11 cellular contexts compared by ENCODE assay signal in genomic region chr9:127847155-127847463, GRCh38. TPM values are rescaled to one million over a fixed set of nuclear protein-coding genes. Genes with fewer than 3 reads are reported as not detected.
DNase-seq lines count a peak whose midpoint lies in the region; TF ChIP-seq lines count a peak whose summit lies in the region.
"Had no signal": no experiment of that assay in that cellular context is flagged by ENCODE, and none has a peak within 500 bp of the region (broad histone marks: within the 10 kb centered on the region; RNA-seq: fewer than 3 reads in every experiment).

No MANE protein-coding gene starts in this region.

- peak overlapping the region in 4 of 11 experiments; percentile 31 to 56 (median 48); a peak in 6 of 22 replicates for H3K27ac ChIP-seq in BLaER1 treated with 17β-estradiol and CSF1 and Interleukin-3, amounts not matched to agents 10 nM and 100 nM
- peak overlapping the region; percentile 94 for H3K27ac ChIP-seq in WERI-Rb-1
- peak overlapping the region; percentile 44 to 51 for H3K27ac ChIP-seq in prostate gland
- H3K27ac ChIP-seq: neutrophil, PC-9, VCaP had no signal

- TF ChIP-seq POLR2A in prostate gland (IDR thresholded peaks at IDR 0.05) = no peak

- H3K4me1 ChIP-seq in BLaER1 treated with 17β-estradiol and CSF1 and Interleukin-3, amounts not matched to agents 10 nM and 100 nM = peaks cover 27 to 78% (median 32%) of the 10 kb centered on the region in 10 experiments
- H3K4me1 ChIP-seq in prostate gland (replicated peaks) = no peaks in the 10 kb centered on the region

- peaks cover 24 to 34% (median 28%) of the 10 kb centered on the region in 11 experiments for H3K9me3 ChIP-seq in BLaER1 treated with 17β-estradiol and CSF1 and Interleukin-3, amounts not matched to agents 10 nM and 100 nM (replicated peaks in 1 of 11)
- H3K9me3 ChIP-seq in WERI-Rb-1 (ENCODE audit: severe bottlenecking) (peaks cover 26% of the 10 kb centered on the region), prostate gland (no peaks in the 10 kb centered on the region)
- H3K9me3 ChIP-seq: neutrophil had no signal

- WGBS in prostate gland = 69% methylated on average over 6 of the region's 6 CpGs

- peaks cover 0 to 73% (median 35%) of the 10 kb centered on the region in 11 experiments; a peak in 15 of 22 replicates for H4K20me1 ChIP-seq in BLaER1 treated with 17β-estradiol and CSF1 and Interleukin-3, amounts not matched to agents 10 nM and 100 nM

- H3K9ac ChIP-seq in BLaER1 treated with 17β-estradiol and CSF1 and Interleukin-3, amounts not matched to agents 10 nM and 100 nM = peak overlapping the region in 6 of 11 experiments; percentile 11 to 60 (median 36); a peak in 5 of 22 replicates

- intact Hi-C loops in prostate gland (cut with DNase I) = no loop called here

- H3K4me2 ChIP-seq in BLaER1 treated with 17β-estradiol and CSF1 and Interleukin-3, amounts not matched to agents 10 nM and 100 nM = peak overlapping the region in 10 of 11 experiments; percentile 1 to 65 (median 36); a peak in 18 of 22 replicates
- H3K4me2 ChIP-seq: PC-9 had no signal

- peak; percentile 96 for DNase-seq in WERI-Rb-1
- peak; percentile 56 for DNase-seq in hepatic stellate cell (ENCODE audit: low spot score)
- DNase-seq in prostate gland (ENCODE audit: low spot score) = no peak
- no peak for DNase-seq in LoVo (ENCODE audit: low spot score)
- DNase-seq in hippocampal formation (lab: John Stamatoyannopoulos, UW) = no peak
- no peak for DNase-seq in EL
- no peak for DNase-seq in activated gamma-delta T cell treated with Interleukin-2 at 50 U/mL for 16 hours
- DNase-seq: PC-9 had no signal

- no peak overlapping the region for H3K4me3 ChIP-seq in BLaER1 treated with 17β-estradiol and CSF1 and Interleukin-3, amounts not matched to agents 10 nM and 100 nM
- H3K4me3 ChIP-seq in WERI-Rb-1 (ENCODE audit: low read depth, low read length) = peak overlapping the region; percentile 16; the same call in 1 of the 2 replicates
- no peak overlapping the region for H3K4me3 ChIP-seq in prostate gland
- H3K4me3 ChIP-seq: PC-9 had no signal

- H3K36me3 ChIP-seq in BLaER1 treated with 17β-estradiol and CSF1 and Interleukin-3, amounts not matched to agents 10 nM and 100 nM = peaks cover 63 to 93% (median 77%) of the 10 kb centered on the region in 11 experiments
- H3K36me3 ChIP-seq in WERI-Rb-1 (peaks cover 3% of the 10 kb centered on the region; the same call in 1 of the 2 replicates), prostate gland (no peaks in the 10 kb centered on the region)
- H3K36me3 ChIP-seq: neutrophil had no signal

- TF ChIP-seq CTCF in WERI-Rb-1 (IDR thresholded peaks at IDR 0.05; ENCODE audit: low read depth, low read length) (no peak; the same call in 1 of the 2 replicates), prostate gland (IDR thresholded peaks at IDR 0.05) (no peak)

- H3K27me3 ChIP-seq in BLaER1 treated with 17β-estradiol and CSF1 and Interleukin-3, amounts not matched to agents 10 nM and 100 nM = no peaks in the 10 kb centered on the region
- H3K27me3 ChIP-seq in WERI-Rb-1 (ENCODE audit: insufficient read depth, low read depth, severe bottlenecking) (no peaks in the 10 kb centered on the region), prostate gland (replicated peaks; ENCODE audit: insufficient read depth) (no peaks in the 10 kb centered on the region)
- H3K27me3 ChIP-seq: neutrophil had no signal

RNA-seq across cellular contexts. Expression of gene ENG, which starts 7.3 kb away (rescaled TPM):
- total RNA-seq in prostate gland = 100 to 1,000 TPM in 1 of 2 donors, 10 to 100 TPM in 1; 24.3 to 336 TPM

RNA-seq across cellular contexts. Expression of gene AK1, which starts 30.4 kb away (rescaled TPM):
- 100 to 1,000 TPM in 1 of 2 donors, 10 to 100 TPM in 1; 22.2 to 123 TPM for total RNA-seq in prostate gland

RNA-seq across cellular contexts. Expression of gene FPGS, which starts 44.4 kb away (rescaled TPM):
- 100 to 1,000 TPM; 117 TPM for total RNA-seq in prostate gland

RNA-seq across cellular contexts. Expression of gene ST6GALNAC6, which starts 52.3 kb away (rescaled TPM):
- 10 to 100 TPM; 46.4 to 95.1 TPM for total RNA-seq in prostate gland

Comparison
In these comparisons a context has a peak if more than half of its experiments do, and no peak if none do; other contexts are left out.
1. DNase-seq: peak in WERI-Rb-1 (single experiment) and hepatic stellate cell (single experiment); none in prostate gland (single experiment), LoVo (single experiment), hippocampal formation (0 of 2), EL (single experiment) and activated gamma-delta T cell treated with Interleukin-2 at 50 U/mL for 16 hours (single experiment).